In genomic region chr11:76696756-76697155, GRCh38 we compare ENCODE assay signal across 9 cellular contexts.
"Had no signal": no experiment of that assay in that cellular context is flagged by ENCODE, and none has a peak within 500 bp of the region (broad histone marks: within the 10 kb centered on the region; RNA-seq: fewer than 3 reads in every experiment).

No MANE protein-coding gene starts in this region.

- H3K9me3 Mint-ChIP-seq: GM23338, H9, HFFc6 had no signal

- ATAC-seq: GM23338, HCT116 had no signal

- H3K9me3 ChIP-seq: HAP-1 had no signal

- DNase-seq: GM23248, GOT3, H7, H9, HCEC 1CT, HFFc6 had no signal

- H3K36me3 ChIP-seq: HAP-1 had no signal

- H3K4me3 ChIP-seq: GM23248, GM23338, HAP-1 had no signal

- H3K4me1 ChIP-seq: HAP-1 had no signal

- H3K27ac Mint-ChIP-seq: GM23338, H9, HFFc6 had no signal

- H3K27ac ChIP-seq: GM23248 had no signal

- H3K4me3 Mint-ChIP-seq: GM23338, H9, HFFc6 had no signal
